In the genomic region with DNA sequence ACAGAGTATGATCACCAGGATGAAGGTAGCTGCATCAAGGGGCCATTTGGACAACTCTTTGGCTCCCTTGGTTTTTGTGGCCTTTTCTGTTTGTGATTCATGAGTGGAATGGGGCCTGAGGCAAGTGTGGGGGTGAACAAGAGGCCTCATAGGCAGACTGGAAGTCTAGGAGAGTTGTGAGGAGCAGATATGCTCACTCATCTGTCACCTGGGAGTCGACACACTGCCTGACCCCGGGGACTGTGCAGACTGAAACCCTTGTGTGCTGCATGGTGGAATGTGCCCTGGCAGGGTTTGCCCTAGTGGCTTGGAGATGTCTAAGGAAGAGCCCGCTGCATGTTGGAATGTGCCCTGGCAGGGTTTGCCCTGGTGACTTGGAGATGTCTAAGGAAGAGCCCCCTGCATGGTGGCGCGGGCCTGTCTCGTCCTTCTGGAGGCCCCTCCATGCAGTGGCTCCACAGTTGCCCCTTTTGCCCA, we compare ENCODE assay signal across 11 cellular contexts. TPM values are rescaled to one million over a fixed set of nuclear protein-coding genes. Genes with fewer than 3 reads are reported as not detected.
A peak's percentile ranks its signal among the peaks of the same experiment; 100 is the strongest.
DNase-seq lines count a peak whose midpoint lies in the region; ATAC-seq and TF ChIP-seq lines count a peak whose summit lies in the region.
"Had no signal": no experiment of that assay in that cellular context is flagged by ENCODE, and none has a peak within 500 bp of the region (broad histone marks: within the 10 kb centered on the region; RNA-seq: fewer than 3 reads in every experiment).

No MANE protein-coding gene starts in this region.

- H3K4me3 ChIP-seq in CD4-positive, CD25-positive, alpha-beta regulatory T cell (ENCODE audit: low read depth, low read length), result peak overlapping the region; percentile 64
- H3K4me3 ChIP-seq in effector memory CD4-positive, alpha-beta T cell (ENCODE audit: insufficient read depth, low read depth, low read length, poor library complexity, severe bottlenecking), result no peak overlapping the region
- no peak overlapping the region for H3K4me3 ChIP-seq in Karpas-422 (ENCODE audit: low read length)

- no peak for DNase-seq in CD4-positive, CD25-positive, alpha-beta regulatory T cell
- DNase-seq in NCI-H226 (peak; percentile 47), natural killer cell (no peak), NCI-H146 treated with DMSO at 0.1 percent for 48 hours (lab: John Stamatoyannopoulos, UW; ENCODE audit: unreplicated experiment) (no peak), Karpas-422 (no peak)
- DNase-seq in effector memory CD4-positive, alpha-beta T cell, result no peak
- DNase-seq: GDM1, KBM-7, OCI-M1 had no signal

- no peak overlapping the region for H3K9ac ChIP-seq in Karpas-422 (ENCODE audit: low read length)

- H3K4me2 ChIP-seq in Karpas-422 (ENCODE audit: low read depth, low read length, poor library complexity, severe bottlenecking), result no peak overlapping the region

- intact Hi-C loops in natural killer cell (cut with micrococcal nuclease), result loop anchor here (5.0 to 10.0 kb wide), 2 partner anchors 135 to 143 kb away; no protein-coding TSS in a partner anchor

- H3K9me3 ChIP-seq in CD4-positive, CD25-positive, alpha-beta regulatory T cell (ENCODE audit: control insufficient read depth in 2 of 2, low read length in 2 of 2), result no peaks in the 10 kb centered on the region
- H3K9me3 ChIP-seq in effector memory CD4-positive, alpha-beta T cell (ENCODE audit: control insufficient read depth, low read length), result no peaks in the 10 kb centered on the region
- no peaks in the 10 kb centered on the region for H3K9me3 ChIP-seq in Karpas-422 (ENCODE audit: low read length)

- H3K4me1 Mint-ChIP-seq in CD4-positive, CD25-positive, alpha-beta regulatory T cell, result peaks cover 27 to 99% (median 64%) of the 10 kb centered on the region in 4 donors
- peaks cover 88 to 94% of the 10 kb centered on the region in 2 donors for H3K4me1 Mint-ChIP-seq in natural killer cell

- 0 out of 2 replicates have a peak, but pooled peaks cover 6% of the 10 kb centered on the region for H4K20me1 ChIP-seq in Karpas-422 (ENCODE audit: insufficient read depth, low read depth, low read length)

- peak overlapping the region; percentile 79 for H3K27ac ChIP-seq in CD4-positive, CD25-positive, alpha-beta regulatory T cell (ENCODE audit: insufficient read depth, low read length, poor library complexity, severe bottlenecking)
- peak overlapping the region; percentile 58 for H3K27ac ChIP-seq in effector memory CD4-positive, alpha-beta T cell (ENCODE audit: insufficient read depth, low read length, poor library complexity, severe bottlenecking)
- H3K27ac ChIP-seq in Karpas-422 (ENCODE audit: low read length), result no peak overlapping the region

- peak overlapping the region; percentile 87 to 91 (median 89) for H3K4me3 Mint-ChIP-seq in CD4-positive, CD25-positive, alpha-beta regulatory T cell
- peak overlapping the region; percentile 89 for H3K4me3 Mint-ChIP-seq in natural killer cell

- peaks cover 100% of the 10 kb centered on the region for H3K4me1 ChIP-seq in CD4-positive, CD25-positive, alpha-beta regulatory T cell (ENCODE audit: control insufficient read depth, insufficient read depth, low read length, poor library complexity, severe bottlenecking)
- H3K4me1 ChIP-seq in effector memory CD4-positive, alpha-beta T cell (ENCODE audit: control insufficient read depth, insufficient read depth, low read length, poor library complexity, severe bottlenecking), result peaks cover 92% of the 10 kb centered on the region
- no peaks in the 10 kb centered on the region for H3K4me1 ChIP-seq in Karpas-422 (ENCODE audit: low read length)

- no peak overlapping the region for H2AFZ ChIP-seq in Karpas-422 (ENCODE audit: low read length)

- H3K9me2 ChIP-seq in Karpas-422 (replicated peaks; ENCODE audit: insufficient read depth, low read length), result no peaks in the 10 kb centered on the region

- peaks cover 53% of the 10 kb centered on the region for H3K36me3 Mint-ChIP-seq in CD4-positive, CD25-positive, alpha-beta regulatory T cell
- no peaks in the 10 kb centered on the region for H3K36me3 Mint-ChIP-seq in natural killer cell

- H3K79me2 ChIP-seq in Karpas-422 (ENCODE audit: low read length), result 0 out of 2 replicates have a peak, but pooled peaks cover 5% of the 10 kb centered on the region

- H3K9me3 Mint-ChIP-seq in CD4-positive, CD25-positive, alpha-beta regulatory T cell, result no peaks in the 10 kb centered on the region
- H3K9me3 Mint-ChIP-seq in natural killer cell, result no peaks in the 10 kb centered on the region

- no peak for ATAC-seq in CD4-positive, CD25-positive, alpha-beta regulatory T cell (ENCODE audit: low read depth in 2 of 2)
- ATAC-seq in natural killer cell (no peak), HG02885 (IDR thresholded peaks at IDR 0.05; ENCODE audit: poor library complexity, unreplicated experiment) (no peak), GM21423 (IDR thresholded peaks at IDR 0.05; ENCODE audit: unreplicated experiment) (no peak)

- no peak for TF ChIP-seq CTCF in natural killer cell (IDR thresholded peaks at IDR 0.05)

- no peaks in the 10 kb centered on the region for H3K27me3 Mint-ChIP-seq in CD4-positive, CD25-positive, alpha-beta regulatory T cell
- H3K27me3 Mint-ChIP-seq in natural killer cell (ENCODE audit: low read depth in 2 of 2), result no peaks in the 10 kb centered on the region

- H3K27me3 ChIP-seq in CD4-positive, CD25-positive, alpha-beta regulatory T cell (ENCODE audit: control insufficient read depth, insufficient read depth, low read length), result no peaks in the 10 kb centered on the region
- no peaks in the 10 kb centered on the region for H3K27me3 ChIP-seq in effector memory CD4-positive, alpha-beta T cell (replicated peaks; ENCODE audit: control insufficient read depth, insufficient read depth, low read length, poor library complexity, severe bottlenecking)
- H3K27me3 ChIP-seq in Karpas-422 (ENCODE audit: low read length), result no peaks in the 10 kb centered on the region

- H3K36me3 ChIP-seq in CD4-positive, CD25-positive, alpha-beta regulatory T cell (ENCODE audit: control insufficient read depth, insufficient read depth, low read length), result peaks cover 44% of the 10 kb centered on the region
- peaks cover 24% of the 10 kb centered on the region for H3K36me3 ChIP-seq in effector memory CD4-positive, alpha-beta T cell (ENCODE audit: control insufficient read depth, insufficient read depth, low read length)
- H3K36me3 ChIP-seq in Karpas-422 (ENCODE audit: insufficient read depth, low read length), result peaks cover 20% of the 10 kb centered on the region

- H3K27ac Mint-ChIP-seq in CD4-positive, CD25-positive, alpha-beta regulatory T cell, result peak overlapping the region; percentile 97 to 98 (median 98)
- H3K27ac Mint-ChIP-seq in natural killer cell, result peak overlapping the region; percentile 94 to 95

RNA-seq across cellular contexts. Expression of gene MED15, which starts 60.0 kb away (rescaled TPM):
- total RNA-seq in CD4-positive, CD25-positive, alpha-beta regulatory T cell, result 397 TPM
- 10 to 100 TPM; 35.1 to 43.0 (median 38.5) TPM for polyA plus RNA-seq in CD4-positive, CD25-positive, alpha-beta regulatory T cell
- total RNA-seq in natural killer cell, result 100 to 1,000 TPM; 269 to 291 (median 270) TPM
- 36.9 and 70.3 TPM in 2 replicates for total RNA-seq in Karpas-422 (2014; rRNA removed; shearing (Covaris generic); ENCODE audit: low replicate concordance)
